Comparison of ENCODE assay signal across 8 cellular contexts in genomic region chr11:135075740-135076139, GRCh38.
DNase-seq lines count a peak whose midpoint lies in the region; ATAC-seq and TF ChIP-seq lines count a peak whose summit lies in the region.

No MANE protein-coding gene starts in this region.

- no peaks in the 10 kb centered on the region for H3K36me3 ChIP-seq in upper lobe of left lung

- TF ChIP-seq CTCF in GM12875 (IDR thresholded peaks at IDR 0.05; ENCODE audit: borderline replicate concordance, insufficient read depth, low read depth, low read length) (peak; percentile 70), cardiac fibroblast (IDR thresholded peaks at IDR 0.05; ENCODE audit: low read depth, low read length) (peak; percentile 61), mesothelial cell of epicardium (IDR thresholded peaks at IDR 0.05; ENCODE audit: unreplicated experiment) (peak; percentile 77), upper lobe of left lung (IDR thresholded peaks at IDR 0.05) (peak in 5 of 6 experiments; percentile 27 to 84 (median 41))

- H3K27me3 Mint-ChIP-seq in T-helper 17 cell (peaks cover 8% of the 10 kb centered on the region), mesothelial cell of epicardium (ENCODE audit: low read depth) (no peaks in the 10 kb centered on the region)

- 73 to 75% methylated on average over 7 to 19 of the region's 20 CpGs for WGBS in upper lobe of left lung, 2 donors

- no peak overlapping the region for H3K4me3 Mint-ChIP-seq in T-helper 17 cell
- no peak overlapping the region for H3K4me3 Mint-ChIP-seq in mesothelial cell of epicardium

- no peaks in the 10 kb centered on the region for H3K4me1 ChIP-seq in upper lobe of left lung

- H3K27ac Mint-ChIP-seq in T-helper 17 cell (no peak overlapping the region), mesothelial cell of epicardium (no peak overlapping the region)

- H3K4me3 ChIP-seq in GM12875 (ENCODE audit: low read depth, low read length) (no peak overlapping the region), cardiac fibroblast (replicated peaks in 1 of 2; ENCODE audit: low read depth in 2 of 2, low read length in 2 of 2) (no peak overlapping the region), upper lobe of left lung (no peak overlapping the region)

- no peak for TF ChIP-seq EP300 in upper lobe of left lung (IDR thresholded peaks at IDR 0.05)

- H3K27me3 ChIP-seq in upper lobe of left lung: no peaks in the 10 kb centered on the region

- no peak overlapping the region for H3K27ac ChIP-seq in upper lobe of left lung

- H3K36me3 Mint-ChIP-seq in T-helper 17 cell (ENCODE audit: low read depth) (no peaks in the 10 kb centered on the region), mesothelial cell of epicardium (no peaks in the 10 kb centered on the region)

- no peaks in the 10 kb centered on the region for H3K9me3 Mint-ChIP-seq in mesothelial cell of epicardium

- DNase-seq in T-helper 17 cell: peak; percentile 39 to 49 (median 41)
- peak; percentile 17 to 66 for DNase-seq in cardiac fibroblast (ENCODE audit: low read depth in 2 of 2)
- peak in 1 of 2 experiments; percentile 56 for DNase-seq in mesothelial cell of epicardium (ENCODE audit: low spot score in 2 of 2, unreplicated experiment in 2 of 2)
- peak; percentile 30 to 87 for DNase-seq in upper lobe of left lung
- DNase-seq in D341Med (ENCODE audit: low spot score): no peak
- DNase-seq in middle frontal gyrus (ENCODE audit: extremely low spot score, low spot score): no peak

- H3K9me3 ChIP-seq in T-helper 17 cell (ENCODE audit: control insufficient read depth, low read length, poor library complexity, severe bottlenecking) (no peaks in the 10 kb centered on the region), upper lobe of left lung (peaks cover 0 to 2% (median 0%) of the 10 kb centered on the region in 4 donors)

- no peak for TF ChIP-seq POLR2A in upper lobe of left lung (IDR thresholded peaks at IDR 0.05)

- ATAC-seq in T-helper 17 cell (peak; percentile 79), upper lobe of left lung (ENCODE audit: low FRiP score in 2 of 2) (peak; percentile 79 to 86), HG03342 (IDR thresholded peaks at IDR 0.05; ENCODE audit: unreplicated experiment) (no peak)

- no peaks in the 10 kb centered on the region for H3K4me1 Mint-ChIP-seq in T-helper 17 cell
- H3K4me1 Mint-ChIP-seq in mesothelial cell of epicardium: peaks cover 2% of the 10 kb centered on the region

Comparison
In these comparisons a context has a peak if more than half of its experiments do, and no peak if none do; other contexts are left out.
1. DNase-seq: peak in T-helper 17 cell (3 of 3), cardiac fibroblast (2 of 2) and upper lobe of left lung (2 of 2); none in D341Med (single experiment) and middle frontal gyrus (single experiment).
2. Peak in every context shown above with its lines, with median percentiles within 50 percentile points of each other: CTCF ChIP-seq.